Comparison of ENCODE assay signal across 8 cellular contexts in the genomic region with DNA sequence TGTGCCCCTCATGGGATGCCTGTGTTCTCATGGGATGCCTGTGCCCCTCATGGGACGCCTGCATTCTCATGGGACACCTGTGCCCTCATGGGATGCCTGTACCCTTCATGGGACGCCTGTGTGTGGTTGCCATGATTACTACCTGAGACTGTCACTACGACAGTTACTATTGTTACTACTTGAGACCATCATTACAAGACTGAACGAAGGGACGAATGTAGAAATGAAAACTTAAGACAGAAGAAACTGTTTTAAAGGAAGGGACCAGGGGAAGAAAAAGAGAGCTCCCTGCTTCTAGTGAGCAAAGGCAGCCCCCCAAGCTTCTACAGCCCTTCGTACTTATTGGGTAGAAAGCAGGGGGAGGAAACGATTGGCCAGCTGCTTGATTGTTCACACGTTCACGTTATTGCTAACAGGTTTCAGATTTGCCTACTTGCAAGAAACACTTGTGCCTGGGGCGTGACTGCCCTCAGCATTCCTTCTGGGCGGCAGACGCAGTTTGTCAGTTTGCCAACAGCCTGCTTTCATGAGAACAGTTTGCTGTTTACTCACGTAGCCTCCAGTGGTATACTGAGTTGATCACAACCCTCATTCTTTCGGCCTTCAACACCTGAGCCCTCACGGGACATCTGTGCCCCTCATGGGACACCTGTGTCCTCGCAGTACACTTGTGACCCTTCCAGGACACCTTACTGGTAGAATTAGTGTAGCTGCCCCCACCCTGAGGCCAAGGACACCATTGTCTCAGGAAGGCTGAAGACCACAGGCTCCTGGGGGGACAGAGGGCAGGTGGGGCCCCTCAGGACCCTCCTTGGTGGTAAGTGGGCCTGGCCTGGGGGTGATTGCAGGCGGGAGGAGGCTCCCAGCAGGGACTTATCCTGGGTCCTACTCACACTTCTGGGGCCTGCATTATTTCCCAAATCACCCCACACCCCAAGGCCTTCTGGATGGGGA. TPM values are rescaled to one million over a fixed set of nuclear protein-coding genes. Genes with fewer than 3 reads are reported as not detected.
A peak's percentile ranks its signal among the peaks of the same experiment; 100 is the strongest.
DNase-seq lines count a peak whose midpoint lies in the region; ATAC-seq, FAIRE-seq and TF ChIP-seq lines count a peak whose summit lies in the region.

No MANE protein-coding gene starts in this region.

- H2AFZ ChIP-seq in GM23338, result no peak overlapping the region

- no peaks in the 10 kb centered on the region for H3K27me3 Mint-ChIP-seq in activated naive CD4-positive, alpha-beta T cell treated with anti-CD3 and anti-CD28 coated beads, Interleukin-2, amount 50 U/mL, for 24 hours
- H3K27me3 Mint-ChIP-seq in T-helper 2 cell treated with Interferon-gamma antibody and Interleukin-4, amounts not matched to agents 5 μg/mL and 100 μg/mL, for 36 hours (ENCODE audit: low read depth), result no peaks in the 10 kb centered on the region
- H3K27me3 Mint-ChIP-seq in GM23338 (ENCODE audit: insufficient read depth, low read depth, poor library complexity), result peaks cover under 1% of the 10 kb centered on the region

- no peaks in the 10 kb centered on the region for H3F3A ChIP-seq in GM23338 (replicated peaks; ENCODE audit: low read depth)

- H3K9me2 ChIP-seq in GM23338 (ENCODE audit: insufficient read depth), result no peaks in the 10 kb centered on the region

- H3K9me3 Mint-ChIP-seq in activated naive CD4-positive, alpha-beta T cell treated with anti-CD3 and anti-CD28 coated beads, Interleukin-2, amount 50 U/mL, for 24 hours, result no peaks in the 10 kb centered on the region
- H3K9me3 Mint-ChIP-seq in T-helper 2 cell treated with Interferon-gamma antibody and Interleukin-4, amounts not matched to agents 5 μg/mL and 100 μg/mL, for 36 hours, result no peaks in the 10 kb centered on the region
- H3K9me3 Mint-ChIP-seq in GM23338, result peaks cover 11% of the 10 kb centered on the region

- peak overlapping the region; percentile 30 for H3K4me3 Mint-ChIP-seq in activated naive CD4-positive, alpha-beta T cell treated with anti-CD3 and anti-CD28 coated beads, Interleukin-2, amount 50 U/mL, for 24 hours
- peak overlapping the region; percentile 86 for H3K4me3 Mint-ChIP-seq in T-helper 2 cell treated with Interferon-gamma antibody and Interleukin-4, amounts not matched to agents 5 μg/mL and 100 μg/mL, for 36 hours
- H3K4me3 Mint-ChIP-seq in GM23338, result no peak overlapping the region

- H3K4me1 Mint-ChIP-seq in activated naive CD4-positive, alpha-beta T cell treated with anti-CD3 and anti-CD28 coated beads, Interleukin-2, amount 50 U/mL, for 24 hours, result peaks cover 19% of the 10 kb centered on the region
- H3K4me1 Mint-ChIP-seq in T-helper 2 cell treated with Interferon-gamma antibody and Interleukin-4, amounts not matched to agents 5 μg/mL and 100 μg/mL, for 36 hours (ENCODE audit: low read depth), result peaks cover 20% of the 10 kb centered on the region
- H3K4me1 Mint-ChIP-seq in GM23338, result no peaks in the 10 kb centered on the region

- H3K4me3 ChIP-seq in fibroblast of the aortic adventitia (ENCODE audit: low read depth, low read length), result no peak overlapping the region
- no peak overlapping the region for H3K4me3 ChIP-seq in GM23338

- TF ChIP-seq CTCF in fibroblast of the aortic adventitia (IDR thresholded peaks at IDR 0.05; ENCODE audit: insufficient read depth, low read length), result no peak
- TF ChIP-seq CTCF in GM13976 (IDR thresholded peaks at IDR 0.05; ENCODE audit: borderline replicate concordance, control extremely low read depth, extremely low read depth, insufficient read depth, missing control alignments), result no peak
- TF ChIP-seq CTCF in GM23338 (conservative IDR thresholded peaks at IDR 0.05; ENCODE audit: low read depth in 2 of 2), result no peak

- ATAC-seq in HG03378 (IDR thresholded peaks at IDR 0.05; ENCODE audit: unreplicated experiment) (no peak), GM23338 (no peak)

- H3K36me3 ChIP-seq in GM23338 (ENCODE audit: insufficient read depth), result no peaks in the 10 kb centered on the region

- no peaks in the 10 kb centered on the region for H3K79me2 ChIP-seq in GM23338 (replicated peaks; ENCODE audit: insufficient read depth)

- FAIRE-seq in urothelium cell line (lab: Jason Lieb, UNC), result no peak

- no peaks in the 10 kb centered on the region for H3K4me1 ChIP-seq in GM23338 (ENCODE audit: insufficient read depth)

- peak overlapping the region; percentile 73 for H3K27ac Mint-ChIP-seq in activated naive CD4-positive, alpha-beta T cell treated with anti-CD3 and anti-CD28 coated beads, Interleukin-2, amount 50 U/mL, for 24 hours
- peak overlapping the region; percentile 90 for H3K27ac Mint-ChIP-seq in T-helper 2 cell treated with Interferon-gamma antibody and Interleukin-4, amounts not matched to agents 5 μg/mL and 100 μg/mL, for 36 hours
- H3K27ac Mint-ChIP-seq in GM23338, result no peak overlapping the region

- DNase-seq in activated naive CD4-positive, alpha-beta T cell treated with anti-CD3 and anti-CD28 coated beads, Interleukin-2, amount 50 U/mL, for 16 hours, result no peak
- DNase-seq in T-helper 2 cell treated with Interferon-gamma antibody and Interleukin-4, amounts not matched to agents 5 μg/mL and 100 μg/mL, for 36 hours (ENCODE audit: low spot score), result no peak
- DNase-seq in fibroblast of the aortic adventitia (ENCODE audit: low read depth), result peak; percentile 76
- DNase-seq in urothelium cell line (ENCODE audit: low spot score), result peak; percentile 44
- DNase-seq in GM13976 (ENCODE audit: low spot score), result no peak
- DNase-seq in GM23338 (ENCODE audit: low spot score), result no peak

- no peaks in the 10 kb centered on the region for H4K20me1 ChIP-seq in GM23338 (replicated peaks; ENCODE audit: insufficient read depth)

- H3K4me2 ChIP-seq in GM23338, result no peak overlapping the region

- in situ Hi-C loops in GM13976 (cut with MboI; ENCODE audit: low sequenced_read_pairs, unreplicated experiment), result no loop called here

- no peaks in the 10 kb centered on the region for H3K36me3 Mint-ChIP-seq in activated naive CD4-positive, alpha-beta T cell treated with anti-CD3 and anti-CD28 coated beads, Interleukin-2, amount 50 U/mL, for 24 hours
- peaks cover 29% of the 10 kb centered on the region for H3K36me3 Mint-ChIP-seq in T-helper 2 cell treated with Interferon-gamma antibody and Interleukin-4, amounts not matched to agents 5 μg/mL and 100 μg/mL, for 36 hours (ENCODE audit: low read depth)
- H3K36me3 Mint-ChIP-seq in GM23338 (ENCODE audit: low read depth), result no peaks in the 10 kb centered on the region

- no peak overlapping the region for H3K27ac ChIP-seq in GM23338 (ENCODE audit: low read depth)

- no peaks in the 10 kb centered on the region for H3K27me3 ChIP-seq in GM23338 (ENCODE audit: insufficient read depth)

RNA-seq across cellular contexts. Expression of a gene that starts 2.5 kb away (rescaled TPM):
- not detected in 2 replicates for total RNA-seq in fibroblast of the aortic adventitia (ENCODE audit: low replicate concordance)
- total RNA-seq in GM23338 (2014; rRNA removed; shearing (Covaris generic)), result 0.24 TPM in 1 of 2 replicates, not detected in the other
- polyA plus RNA-seq in GM23338 (2016; fragmentation: Nextera tagmentation; extraction: Ambion mirVana), result not detected in 2 replicates

RNA-seq across cellular contexts. Expression of a gene that starts 9.7 kb away (rescaled TPM):
- 20.4 and 38.3 TPM in 2 replicates for total RNA-seq in fibroblast of the aortic adventitia (ENCODE audit: low replicate concordance)
- 125 and 144 TPM in 2 replicates for total RNA-seq in GM23338 (2014; rRNA removed; shearing (Covaris generic))
- 85.6 and 95.2 TPM in 2 replicates for polyA plus RNA-seq in GM23338 (2016; fragmentation: Nextera tagmentation; extraction: Ambion mirVana)

RNA-seq across cellular contexts. Expression of a gene that starts 40.2 kb away (rescaled TPM):
- total RNA-seq in fibroblast of the aortic adventitia (ENCODE audit: low replicate concordance), result not detected in 2 replicates
- total RNA-seq in GM23338 (2014; rRNA removed; shearing (Covaris generic)), result 0.14 TPM in 1 of 2 replicates, not detected in the other
- 0.10 and 0.31 TPM in 2 replicates for polyA plus RNA-seq in GM23338 (2016; fragmentation: Nextera tagmentation; extraction: Ambion mirVana)

RNA-seq across cellular contexts. Expression of a gene that starts 48.4 kb away (rescaled TPM):
- not detected in 2 replicates for total RNA-seq in fibroblast of the aortic adventitia (ENCODE audit: low replicate concordance)
- 6.8 and 10.6 TPM in 2 replicates for total RNA-seq in GM23338 (2014; rRNA removed; shearing (Covaris generic))
- polyA plus RNA-seq in GM23338 (2016; fragmentation: Nextera tagmentation; extraction: Ambion mirVana), result 5.6 TPM in 2 replicates

Comparison
In these comparisons a context has a peak if more than half of its experiments do, and no peak if none do; other contexts are left out.
1. DNase-seq: peak in fibroblast of the aortic adventitia (single experiment) and urothelium cell line (single experiment); none in activated naive CD4-positive, alpha-beta T cell treated with anti-CD3 and anti-CD28 coated beads, Interleukin-2, amount 50 U/mL, for 16 hours (single experiment), T-helper 2 cell treated with Interferon-gamma antibody and Interleukin-4, amounts not matched to agents 5 μg/mL and 100 μg/mL, for 36 hours (single experiment), GM13976 (single experiment) and GM23338 (single experiment).